17 cellular contexts compared by ENCODE assay signal in genomic region chr7:105000927-105001336, GRCh38. TPM values are rescaled to one million over a fixed set of nuclear protein-coding genes. Genes with fewer than 3 reads are reported as not detected.
DNase-seq lines count a peak whose midpoint lies in the region; ATAC-seq, FAIRE-seq and TF ChIP-seq lines count a peak whose summit lies in the region.
"Had no signal": no experiment of that assay in that cellular context is flagged by ENCODE, and none has a peak within 500 bp of the region (broad histone marks: within the 10 kb centered on the region; RNA-seq: fewer than 3 reads in every experiment).

No MANE protein-coding gene starts in this region.

- H3K36me3 Mint-ChIP-seq in CD4-positive, alpha-beta memory T cell = peaks cover 21 to 39% of the 10 kb centered on the region in 2 donors
- peaks cover 16% of the 10 kb centered on the region for H3K36me3 Mint-ChIP-seq in effector memory CD8-positive, alpha-beta T cell (ENCODE audit: insufficient read depth)

- H3K4me1 ChIP-seq in CD4-positive, alpha-beta memory T cell (ENCODE audit: insufficient read depth, low read length) = peaks cover 97% of the 10 kb centered on the region
- H3K4me1 ChIP-seq in HEK293 (ENCODE audit: control insufficient read depth, insufficient read depth, low read length) (peaks cover 3% of the 10 kb centered on the region; the same call in 1 of the 2 replicates), trophoblast cell (ENCODE audit: control insufficient read depth in 1 of 2, insufficient read depth in 2 of 2, low read length in 2 of 2) (peaks cover 8 to 10% of the 10 kb centered on the region in 2 experiments)

- no peak overlapping the region for H3K14ac ChIP-seq in trophoblast cell (ENCODE audit: low read length)

- no CpG with 5 or more reads among the region's 18 CpGs for WGBS in trophoblast cell (ENCODE audit: extremely low coverage, insufficient coverage, insufficient read length)

- H3K27me3 ChIP-seq in CD4-positive, alpha-beta memory T cell (ENCODE audit: insufficient read depth, low read length) = no peaks in the 10 kb centered on the region
- no peaks in the 10 kb centered on the region for H3K27me3 ChIP-seq in trophoblast cell (ENCODE audit: insufficient read depth, low read length)
- H3K27me3 ChIP-seq: Peyer's patch, right lobe of liver had no signal

- H2AK5ac ChIP-seq in trophoblast cell (ENCODE audit: low read length) = no peak overlapping the region

- no peak for TF ChIP-seq CTCF in HEK293 (tag by site-specific recombination; IDR thresholded peaks at IDR 0.05)

- peaks cover 30% of the 10 kb centered on the region for H3K79me2 ChIP-seq in trophoblast cell (ENCODE audit: control insufficient read depth, insufficient read depth, low read length, poor library complexity)

- no peaks in the 10 kb centered on the region for H3K79me1 ChIP-seq in trophoblast cell (ENCODE audit: low read length)

- FAIRE-seq in GM12891 (lab: Jason Lieb, UNC) = no peak
- FAIRE-seq: keratinocyte had no signal

- H2BK12ac ChIP-seq in trophoblast cell (ENCODE audit: low read length) = no peak overlapping the region

- no peak for DNase-seq in CD4-positive, alpha-beta memory T cell
- no peak for DNase-seq in effector memory CD8-positive, alpha-beta T cell
- DNase-seq in trophoblast cell (no peak), GM12891 (ENCODE audit: insufficient read length, low spot score) (no peak)
- DNase-seq in NK-92 treated with Interleukin-12 subunit alpha and Interleukin-12 subunit beta, amount 100 ng/mL, for 24 hours (lab: John Stamatoyannopoulos, UW) = no peak
- DNase-seq: activated CD4-positive, alpha-beta T cell treated with anti-CD3 and anti-CD28 coated beads, Interleukin-2, amount 10 ng/mL, durations not matched to agents 7 days and 5 days; activated gamma-delta T cell treated with Interleukin-2 at 50 U/mL for 16 hours; COR-L47; glutamatergic neuron; Karpas-422; NCI-H1436 treated with DMSO at 0.1 percent for 48 hours; Peyer's patch; right lobe of liver; stimulated activated CD4-positive, alpha-beta T cell treated with anti-CD3 and anti-CD28 coated beads, Interleukin-4, amount 100 ng/mL, for 1 hour had no signal

- H3K9ac ChIP-seq in trophoblast cell (ENCODE audit: low read length) = no peak overlapping the region

- peaks cover 55 to 97% (median 77%) of the 10 kb centered on the region in 4 donors for H3K4me1 Mint-ChIP-seq in CD4-positive, alpha-beta memory T cell
- H3K4me1 Mint-ChIP-seq in effector memory CD8-positive, alpha-beta T cell (ENCODE audit: low read depth in 2 of 2) = peaks cover 40 to 85% of the 10 kb centered on the region in 2 donors

- ATAC-seq in effector memory CD8-positive, alpha-beta T cell (replicated peaks) = no peak
- no peak for ATAC-seq in esophagus mucosa

- no peak overlapping the region for H3K4me3 ChIP-seq in CD4-positive, alpha-beta memory T cell (ENCODE audit: low read length in 2 of 2)
- H3K4me3 ChIP-seq in HEK293 (ENCODE audit: low read depth, low read length) = no peak overlapping the region
- peak overlapping the region; percentile 4 for H3K4me3 ChIP-seq in trophoblast cell (ENCODE audit: low read depth, low read length)
- H3K4me3 ChIP-seq: Peyer's patch, right lobe of liver had no signal

- peak overlapping the region in 6 of 7 donors; percentile 50 to 91 (median 64) for H3K27ac Mint-ChIP-seq in CD4-positive, alpha-beta memory T cell
- peak overlapping the region; percentile 81 to 84 for H3K27ac Mint-ChIP-seq in effector memory CD8-positive, alpha-beta T cell
- H3K27ac Mint-ChIP-seq: activated CD4-positive, alpha-beta T cell treated with anti-CD3 and anti-CD28 coated beads, Interleukin-2, amount 10 ng/mL, durations not matched to agents 7 days and 5 days had no signal

- H3K4me2 ChIP-seq in trophoblast cell (ENCODE audit: low read length) = no peak overlapping the region

- CTCF ChIA-PET in CD4-positive, alpha-beta memory T cell (lab: Charles Lee; ENCODE audit: partially characterized antibody) = interaction anchor here (1.1 to 2.0 kb wide), 2 partner anchors 9 to 17 kb away, joined by 3 to 8 read pairs; no protein-coding TSS in a partner anchor
- CTCF ChIA-PET in HEK293 (lab: Yijun Ruan, JAX) = interaction anchor here (0.6 kb wide), 1 partner anchor 624 kb away, joined by 3 read pairs; no protein-coding TSS in a partner anchor

- H3K9me3 ChIP-seq in CD4-positive, alpha-beta memory T cell (ENCODE audit: control insufficient read depth in 1 of 2, low read length in 2 of 2) = no peaks in the 10 kb centered on the region
- H3K9me3 ChIP-seq in HEK293 (ENCODE audit: control insufficient read depth, insufficient read depth, low read depth, low read length) (no peaks in the 10 kb centered on the region), trophoblast cell (ENCODE audit: insufficient read depth, low read depth, low read length) (no peaks in the 10 kb centered on the region)
- H3K9me3 ChIP-seq: Peyer's patch, right lobe of liver had no signal

- H3K4ac ChIP-seq in trophoblast cell (ENCODE audit: low read depth, low read length) = peak overlapping the region; percentile 84

- H4K12ac ChIP-seq in trophoblast cell (ENCODE audit: low read depth, low read length) = no peak overlapping the region

- no peak overlapping the region for H2BK120ac ChIP-seq in trophoblast cell (ENCODE audit: insufficient read depth, low read length, poor library complexity)

- H3K27me3 Mint-ChIP-seq in CD4-positive, alpha-beta memory T cell = no peaks in the 10 kb centered on the region
- no peaks in the 10 kb centered on the region for H3K27me3 Mint-ChIP-seq in effector memory CD8-positive, alpha-beta T cell
- H3K27me3 Mint-ChIP-seq: activated CD4-positive, alpha-beta T cell treated with anti-CD3 and anti-CD28 coated beads, Interleukin-2, amount 10 ng/mL, durations not matched to agents 7 days and 5 days had no signal

- H3K27ac ChIP-seq in CD4-positive, alpha-beta memory T cell (ENCODE audit: low read depth, low read length) = no peak overlapping the region
- H3K27ac ChIP-seq in HEK293 (ENCODE audit: extremely low read depth, low read depth, low read length) (no peak overlapping the region), trophoblast cell (ENCODE audit: low read depth, low read length) (no peak overlapping the region)
- H3K27ac ChIP-seq: Peyer's patch, right lobe of liver had no signal

- no peak overlapping the region for H3K23ac ChIP-seq in trophoblast cell (ENCODE audit: low read length)

- no peaks in the 10 kb centered on the region for H3K9me3 Mint-ChIP-seq in CD4-positive, alpha-beta memory T cell
- no peaks in the 10 kb centered on the region for H3K9me3 Mint-ChIP-seq in effector memory CD8-positive, alpha-beta T cell
- H3K9me3 Mint-ChIP-seq: activated CD4-positive, alpha-beta T cell treated with anti-CD3 and anti-CD28 coated beads, Interleukin-2, amount 10 ng/mL, durations not matched to agents 7 days and 5 days had no signal

- H4K91ac ChIP-seq in trophoblast cell (ENCODE audit: low read depth, low read length) = no peak overlapping the region

- H2BK5ac ChIP-seq in trophoblast cell (ENCODE audit: low read depth, low read length, poor library complexity) = no peak overlapping the region

- H4K8ac ChIP-seq in trophoblast cell (ENCODE audit: low read depth, low read length) = no peak overlapping the region

- H2AFZ ChIP-seq in trophoblast cell (ENCODE audit: insufficient read depth, low read length, poor library complexity) = no peak overlapping the region

- intact Hi-C loops in CD4-positive, alpha-beta memory T cell (cut with micrococcal nuclease) = no loop called here

- H3K36me3 ChIP-seq in CD4-positive, alpha-beta memory T cell (ENCODE audit: insufficient read depth, low read length) = no peaks in the 10 kb centered on the region
- peaks cover 3 to 4% of the 10 kb centered on the region in 2 experiments; a peak in 1 of 3 replicates for H3K36me3 ChIP-seq in HEK293 (ENCODE audit: control insufficient read depth in 2 of 2, insufficient read depth in 1 of 2, low read length in 2 of 2)
- H3K36me3 ChIP-seq in trophoblast cell (ENCODE audit: control insufficient read depth in 1 of 2, insufficient read depth in 2 of 2, low read length in 2 of 2) = peaks cover 4 to 12% of the 10 kb centered on the region in 2 experiments
- H3K36me3 ChIP-seq: right lobe of liver had no signal

- no peak overlapping the region for H3K18ac ChIP-seq in trophoblast cell (ENCODE audit: low read length)

- POLR2A ChIA-PET in CD4-positive, alpha-beta memory T cell (lab: Charles Lee; ENCODE audit: partially characterized antibody) = interaction anchor here (0.7 to 3.7 kb wide), 5 partner anchors 10 to 20 kb away, joined by 3 to 44 read pairs (median 3); partner anchors contain the start of gene KMT2E
- POLR2A ChIA-PET in HEK293 (lab: Yijun Ruan, JAX) = interaction anchor here (1.0 to 1.5 kb wide), 2 partner anchors 11 to 13 kb away, joined by 3 to 4 read pairs; partner anchors contain the start of gene KMT2E

- peak overlapping the region in 4 of 8 donors; percentile 29 to 69 (median 58) for H3K4me3 Mint-ChIP-seq in CD4-positive, alpha-beta memory T cell
- peak overlapping the region; percentile 49 to 59 for H3K4me3 Mint-ChIP-seq in effector memory CD8-positive, alpha-beta T cell
- H3K4me3 Mint-ChIP-seq: activated CD4-positive, alpha-beta T cell treated with anti-CD3 and anti-CD28 coated beads, Interleukin-2, amount 10 ng/mL, durations not matched to agents 7 days and 5 days had no signal

- TF ChIP-seq POLR2A in GM12891 (IDR thresholded peaks at IDR 0.05; ENCODE audit: low read depth, low read length) = no peak

TF ChIP-seq in HEK293, 187 proteins besides CTCF, POLR2A, EP300 and RAD21 (continues in another document):
- peak; percentile 67 for TF ChIP-seq GLIS2 (tag by site-specific recombination; IDR thresholded peaks at IDR 0.05)

TF ChIP-seq in GM12891, 5 proteins besides CTCF, POLR2A, EP300 and RAD21:
- no peak for TF ChIP-seq PAX5 (IDR thresholded peaks at IDR 0.05; ENCODE audit: insufficient read depth, low read length, severe bottlenecking)
- no peak for TF ChIP-seq POU2F2 (IDR thresholded peaks at IDR 0.05; ENCODE audit: low read depth, low read length)
- TF ChIP-seq TAF1 (IDR thresholded peaks at IDR 0.05; ENCODE audit: low read depth, low read length) = no peak
- TF ChIP-seq SPI1 (IDR thresholded peaks at IDR 0.05; ENCODE audit: low read depth, low read length) = no peak
- no peak for TF ChIP-seq POLR2AphosphoS5 (IDR thresholded peaks at IDR 0.05; ENCODE audit: low read depth, low read length)
TF ChIP-seq in GM12891: peak in this region for 0.

RNA-seq across cellular contexts. Expression of gene KMT2E, which starts 13.1 kb away (rescaled TPM):
- total RNA-seq in CD4-positive, alpha-beta memory T cell = 100 to 1,000 TPM; 213 to 224 TPM
- polyA plus RNA-seq in CD4-positive, alpha-beta memory T cell = 100 to 1,000 TPM; 109 to 244 TPM
- 25.0 and 25.8 TPM in 2 replicates for polyA plus RNA-seq in trophoblast cell (2013)
- polyA plus RNA-seq in GM12891 (2012; ENCODE audit: low read depth, missing spikeins) = 24.9 TPM
- 29.0 TPM for total RNA-seq in esophagus mucosa
